ENCODE assay signal across 21 cellular contexts in the genomic region with DNA sequence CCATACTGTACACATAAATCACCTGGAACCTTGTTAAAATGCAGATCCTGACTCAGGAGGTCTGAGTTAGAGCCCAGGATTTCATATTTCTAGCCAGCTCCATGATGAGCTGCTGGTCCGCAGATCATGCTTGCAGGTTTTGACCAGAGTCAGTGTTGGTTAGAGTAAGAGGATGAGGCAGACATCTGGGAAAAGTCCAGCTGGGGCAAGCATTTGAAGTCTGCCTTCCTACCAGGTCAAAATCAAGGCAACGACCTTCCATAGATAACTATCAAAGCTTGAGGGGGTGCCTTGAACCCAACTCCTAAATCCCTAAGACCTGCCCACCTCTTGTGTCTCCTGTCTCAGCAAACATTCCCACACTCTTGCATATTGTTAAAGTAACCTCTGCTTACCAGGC. TPM values are rescaled to one million over a fixed set of nuclear protein-coding genes. Genes with fewer than 3 reads are reported as not detected.
A peak's percentile ranks its signal among the peaks of the same experiment; 100 is the strongest.
DNase-seq lines count a peak whose midpoint lies in the region; ATAC-seq and TF ChIP-seq lines count a peak whose summit lies in the region.
"Had no signal": no experiment of that assay in that cellular context is flagged by ENCODE, and none has a peak within 500 bp of the region (broad histone marks: within the 10 kb centered on the region; RNA-seq: fewer than 3 reads in every experiment).

No MANE protein-coding gene starts in this region.

- peaks cover 67% of the 10 kb centered on the region for H3K4me1 Mint-ChIP-seq in activated naive CD4-positive, alpha-beta T cell treated with anti-CD3 and anti-CD28 coated beads, Interleukin-2, amount 10 ng/mL, durations not matched to agents 7 days and 5 days
- peaks cover 57% of the 10 kb centered on the region for H3K4me1 Mint-ChIP-seq in activated CD4-positive, alpha-beta memory T cell treated with anti-CD3 and anti-CD28 coated beads for 36 hours (ENCODE audit: low read depth)
- H3K4me1 Mint-ChIP-seq in stimulated activated naive B cell treated with anti-CD40 and anti-IgM and Interleukin-4, amounts not matched to agents 10 μg/mL and 1 μg/mL and 100 μg/mL, for 72 hours, result peaks cover 38 to 49% of the 10 kb centered on the region in 2 donors

- TF ChIP-seq CTCF in coronary artery (IDR thresholded peaks at IDR 0.05) (no peak), thyroid gland (IDR thresholded peaks at IDR 0.05) (no peak)

- intact Hi-C loops in activated CD4-positive, alpha-beta memory T cell treated with anti-CD3 and anti-CD28 coated beads for 36 hours (cut with micrococcal nuclease), result no loop called here
- intact Hi-C loops in thyroid gland (cut with DNase I), result no loop called here

- no peak overlapping the region for H3K27ac ChIP-seq in coronary artery
- no peak overlapping the region for H3K27ac ChIP-seq in thyroid gland
- no peak overlapping the region for H3K27ac ChIP-seq in SJCRH30
- H3K27ac ChIP-seq: C4-2B, hepatocyte, prostate gland, thoracic aorta, WERI-Rb-1 had no signal

- H3K27ac Mint-ChIP-seq in activated naive CD4-positive, alpha-beta T cell treated with anti-CD3 and anti-CD28 coated beads, Interleukin-2, amount 10 ng/mL, durations not matched to agents 7 days and 5 days, result peak overlapping the region; percentile 85
- peak overlapping the region; percentile 84 for H3K27ac Mint-ChIP-seq in activated CD4-positive, alpha-beta memory T cell treated with anti-CD3 and anti-CD28 coated beads for 36 hours
- peak overlapping the region; percentile 89 for H3K27ac Mint-ChIP-seq in stimulated activated naive B cell treated with anti-CD40 and anti-IgM and Interleukin-4, amounts not matched to agents 10 μg/mL and 1 μg/mL and 100 μg/mL, for 72 hours

- no peak overlapping the region for H3K4me3 Mint-ChIP-seq in activated naive CD4-positive, alpha-beta T cell treated with anti-CD3 and anti-CD28 coated beads, Interleukin-2, amount 10 ng/mL, durations not matched to agents 7 days and 5 days
- no peak overlapping the region for H3K4me3 Mint-ChIP-seq in activated CD4-positive, alpha-beta memory T cell treated with anti-CD3 and anti-CD28 coated beads for 36 hours
- no peak overlapping the region for H3K4me3 Mint-ChIP-seq in stimulated activated naive B cell treated with anti-CD40 and anti-IgM and Interleukin-4, amounts not matched to agents 10 μg/mL and 1 μg/mL and 100 μg/mL, for 72 hours

- CTCF ChIA-PET in activated naive CD4-positive, alpha-beta T cell treated with anti-CD3 and anti-CD28 coated beads, Interleukin-2, amount 10 ng/mL, durations not matched to agents 7 days and 5 days (lab: Charles Lee), result interaction anchor here (0.6 to 1.9 kb wide), 3 partner anchors 8 to 85 kb away, joined by 3 to 5 read pairs (median 3); a partner anchor contains a TSS
- CTCF ChIA-PET in activated CD4-positive, alpha-beta memory T cell treated with anti-CD3 and anti-CD28 coated beads for 36 hours (lab: Charles Lee), result interaction anchor here (0.6 to 7.9 kb wide), 4 partner anchors 8 to 496 kb away, joined by 3 to 162 read pairs (median 4); a partner anchor contains a TSS
- CTCF ChIA-PET in HEK293T (lab: Yijun Ruan, JAX), result no interaction called here

- H3K4me3 ChIP-seq in coronary artery (no peak overlapping the region), thyroid gland (replicated peaks in 1 of 3) (no peak overlapping the region), SJCRH30 (no peak overlapping the region)
- H3K4me3 ChIP-seq: hepatocyte, MG63, mucosa of descending colon, prostate gland, thoracic aorta had no signal

- WGBS in thyroid gland, 2 donors, result 72 to 73% methylated on average over 2 of the region's 2 CpGs

- ATAC-seq in stimulated activated naive B cell treated with anti-CD40 and anti-IgM and Interleukin-4, amounts not matched to agents 10 μg/mL and 1 μg/mL and 100 μg/mL, for 72 hours (replicated peaks), result no peak
- ATAC-seq: esophagus mucosa, mucosa of descending colon had no signal

- H3K9me3 ChIP-seq in thyroid gland, result no peaks in the 10 kb centered on the region
- H3K9me3 ChIP-seq in SJCRH30 (replicated peaks), result no peaks in the 10 kb centered on the region
- H3K9me3 ChIP-seq: mucosa of descending colon, prostate gland, thoracic aorta had no signal

- H3K27me3 ChIP-seq in thyroid gland (no peaks in the 10 kb centered on the region), SJCRH30 (no peaks in the 10 kb centered on the region)
- H3K27me3 ChIP-seq: MG63 had no signal

- no peaks in the 10 kb centered on the region for H3K4me1 ChIP-seq in thyroid gland
- H3K4me1 ChIP-seq in SJCRH30, result no peaks in the 10 kb centered on the region
- H3K4me1 ChIP-seq: prostate gland had no signal

- no peaks in the 10 kb centered on the region for H3K27me3 Mint-ChIP-seq in activated naive CD4-positive, alpha-beta T cell treated with anti-CD3 and anti-CD28 coated beads, Interleukin-2, amount 10 ng/mL, durations not matched to agents 7 days and 5 days
- no peaks in the 10 kb centered on the region for H3K27me3 Mint-ChIP-seq in activated CD4-positive, alpha-beta memory T cell treated with anti-CD3 and anti-CD28 coated beads for 36 hours
- H3K27me3 Mint-ChIP-seq in stimulated activated naive B cell treated with anti-CD40 and anti-IgM and Interleukin-4, amounts not matched to agents 10 μg/mL and 1 μg/mL and 100 μg/mL, for 72 hours, result no peaks in the 10 kb centered on the region

- POLR2A ChIA-PET in activated CD4-positive, alpha-beta memory T cell treated with anti-CD3 and anti-CD28 coated beads for 36 hours (lab: Charles Lee), result interaction anchor here (1.4 to 4.8 kb wide), 2 partner anchors 10 to 80 kb away, joined by 5 to 43 read pairs; a partner anchor contains a TSS
- POLR2A ChIA-PET in HEK293T (lab: Yijun Ruan, JAX), result no interaction called here

- TF ChIP-seq POLR2A in thyroid gland (IDR thresholded peaks at IDR 0.05), result no peak

- H3K36me3 ChIP-seq in thyroid gland (no peaks in the 10 kb centered on the region), SJCRH30 (no peaks in the 10 kb centered on the region)
- H3K36me3 ChIP-seq: MG63, prostate gland, thoracic aorta, WERI-Rb-1 had no signal

- peaks cover 41% of the 10 kb centered on the region for H3K9me3 Mint-ChIP-seq in activated naive CD4-positive, alpha-beta T cell treated with anti-CD3 and anti-CD28 coated beads, Interleukin-2, amount 10 ng/mL, durations not matched to agents 7 days and 5 days
- peaks cover 25% of the 10 kb centered on the region for H3K9me3 Mint-ChIP-seq in activated CD4-positive, alpha-beta memory T cell treated with anti-CD3 and anti-CD28 coated beads for 36 hours
- H3K9me3 Mint-ChIP-seq in stimulated activated naive B cell treated with anti-CD40 and anti-IgM and Interleukin-4, amounts not matched to agents 10 μg/mL and 1 μg/mL and 100 μg/mL, for 72 hours, result peaks cover 6 to 17% of the 10 kb centered on the region in 2 donors

- H3K36me3 Mint-ChIP-seq in activated naive CD4-positive, alpha-beta T cell treated with anti-CD3 and anti-CD28 coated beads, Interleukin-2, amount 10 ng/mL, durations not matched to agents 7 days and 5 days, result peaks cover 99% of the 10 kb centered on the region
- peaks cover 84% of the 10 kb centered on the region for H3K36me3 Mint-ChIP-seq in activated CD4-positive, alpha-beta memory T cell treated with anti-CD3 and anti-CD28 coated beads for 36 hours
- H3K36me3 Mint-ChIP-seq in stimulated activated naive B cell treated with anti-CD40 and anti-IgM and Interleukin-4, amounts not matched to agents 10 μg/mL and 1 μg/mL and 100 μg/mL, for 72 hours, result peaks cover 45 to 86% of the 10 kb centered on the region in 2 donors

- DNase-seq in activated naive CD4-positive, alpha-beta T cell treated with anti-CD3 and anti-CD28 coated beads, Interleukin-2, amount 10 ng/mL, durations not matched to agents 7 days and 5 days, result no peak
- DNase-seq in activated naive CD4-positive, alpha-beta T cell (lab: John Stamatoyannopoulos, UW), result no peak
- no peak for DNase-seq in activated CD4-positive, alpha-beta memory T cell treated with anti-CD3 and anti-CD28 coated beads for 36 hours
- DNase-seq in coronary artery (ENCODE audit: low spot score), result peak; percentile 4
- DNase-seq in stimulated activated naive B cell treated with anti-CD40 and anti-IgM and Interleukin-4, amounts not matched to agents 10 μg/mL and 1 μg/mL and 100 μg/mL, for 72 hours, result no peak
- no peak for DNase-seq in thyroid gland
- no peak for DNase-seq in SJCRH30
- no peak for DNase-seq in HEK293T (ENCODE audit: extremely low spot score)
- DNase-seq: activated gamma-delta T cell treated with Interleukin-2 at 50 U/mL for 16 hours; effector CD8-positive, alpha-beta T cell; foreskin melanocyte; MG63; mucosa of descending colon; NCI-H1436 treated with DMSO at 0.1 percent for 48 hours; SIG-M5; WERI-Rb-1 had no signal

TF ChIP-seq in HEK293T, 16 proteins besides CTCF, POLR2A, EP300 and RAD21:
- TF ChIP-seq ARNT (IDR thresholded peaks at IDR 0.05) (no peak), SP1 (IDR thresholded peaks at IDR 0.05) (no peak), TARDBP (IDR thresholded peaks at IDR 0.05) (no peak), NFRKB (IDR thresholded peaks at IDR 0.05) (no peak), LEF1 (IDR thresholded peaks at IDR 0.05; ENCODE audit: borderline replicate concordance) (no peak), SUZ12 (IDR thresholded peaks at IDR 0.05) (no peak), CTBP1 (IDR thresholded peaks at IDR 0.05; ENCODE audit: borderline replicate concordance) (no peak), L3MBTL2 (conservative IDR thresholded peaks at IDR 0.05) (no peak), ZNF384 (IDR thresholded peaks at IDR 0.05) (no peak), BHLHE40 (IDR thresholded peaks at IDR 0.05; ENCODE audit: borderline replicate concordance) (no peak), FOXA1 (IDR thresholded peaks at IDR 0.05) (no peak), FOXK2 (IDR thresholded peaks at IDR 0.05) (no peak)
- TF ChIP-seq, protein P1, sequence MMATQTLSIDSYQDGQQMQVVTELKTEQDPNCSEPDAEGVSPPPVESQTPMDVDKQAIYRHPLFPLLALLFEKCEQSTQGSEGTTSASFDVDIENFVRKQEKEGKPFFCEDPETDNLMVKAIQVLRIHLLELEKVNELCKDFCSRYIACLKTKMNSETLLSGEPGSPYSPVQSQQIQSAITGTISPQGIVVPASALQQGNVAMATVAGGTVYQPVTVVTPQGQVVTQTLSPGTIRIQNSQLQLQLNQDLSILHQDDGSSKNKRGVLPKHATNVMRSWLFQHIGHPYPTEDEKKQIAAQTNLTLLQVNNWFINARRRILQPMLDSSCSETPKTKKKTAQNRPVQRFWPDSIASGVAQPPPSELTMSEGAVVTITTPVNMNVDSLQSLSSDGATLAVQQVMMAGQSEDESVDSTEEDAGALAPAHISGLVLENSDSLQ (IDR thresholded peaks at IDR 0.05), result no peak

RNA-seq across cellular contexts. Expression of a gene that starts 9.2 kb away (rescaled TPM):
- 100 to 1,000 TPM; 140 to 148 TPM for total RNA-seq in activated CD4-positive, alpha-beta memory T cell treated with anti-CD3 and anti-CD28 coated beads for 36 hours
- 1 to 10 TPM; 2.7 to 9.1 (median 6.0) TPM for total RNA-seq in thyroid gland
- total RNA-seq in SJCRH30 (2014; rRNA removed; shearing (Covaris generic)), result not detected in 2 replicates

RNA-seq across cellular contexts. Expression of a gene that starts 49.3 kb away (rescaled TPM):
- 10 to 100 TPM; 34.6 to 37.1 TPM for total RNA-seq in activated CD4-positive, alpha-beta memory T cell treated with anti-CD3 and anti-CD28 coated beads for 36 hours
- 1 to 10 TPM; 3.0 to 7.4 (median 5.7) TPM for total RNA-seq in thyroid gland
- total RNA-seq in SJCRH30 (2014; rRNA removed; shearing (Covaris generic)), result 0.45 and 0.76 TPM in 2 replicates

Comparison
In these comparisons a context has a peak if more than half of its experiments do, and no peak if none do; other contexts are left out.
1. RNA of a gene that starts 9.2 kb away (total RNA-seq): 140 to 148 TPM in activated CD4-positive, alpha-beta memory T cell treated with anti-CD3 and anti-CD28 coated beads for 36 hours; 2.7 to 9.1 TPM in thyroid gland and not detected in SJCRH30; every median in the first group is over 10 times any median in the second.
2. RNA of a gene that starts 49.3 kb away (total RNA-seq): 34.6 to 37.1 TPM in activated CD4-positive, alpha-beta memory T cell treated with anti-CD3 and anti-CD28 coated beads for 36 hours; 3.0 to 7.4 TPM in thyroid gland and 0.45 to 0.76 TPM in SJCRH30; every median in the first group is over 4 times any median in the second.
3. Peak in every context shown above with its lines, with median percentiles within 50 percentile points of each other: H3K27ac Mint-ChIP-seq.